22 cellular contexts compared by ENCODE assay signal in the genomic region with DNA sequence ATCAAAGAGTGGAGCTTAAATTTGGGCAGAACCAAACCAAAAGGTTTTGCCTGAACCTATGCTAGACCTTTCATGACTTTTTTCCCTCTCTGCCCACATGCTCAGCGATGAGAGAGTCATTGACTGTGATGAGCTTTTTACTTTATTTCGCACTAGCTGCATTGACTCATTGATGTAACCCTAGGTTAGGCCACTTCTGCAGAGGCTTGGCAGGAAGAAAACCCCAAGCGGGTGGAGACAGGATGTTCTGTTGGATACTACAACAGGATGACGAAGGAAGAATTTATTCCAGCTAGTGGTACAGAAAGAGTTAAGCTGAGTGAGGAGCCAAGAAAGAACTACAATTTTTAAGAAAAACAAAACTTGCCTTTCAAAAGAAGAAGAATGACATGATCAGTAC. TPM values are rescaled to one million over a fixed set of nuclear protein-coding genes. Genes with fewer than 3 reads are reported as not detected.
A peak's percentile ranks its signal among the peaks of the same experiment; 100 is the strongest.
DNase-seq lines count a peak whose midpoint lies in the region; TF ChIP-seq lines count a peak whose summit lies in the region.
"Had no signal": no experiment of that assay in that cellular context is flagged by ENCODE, and none has a peak within 500 bp of the region (broad histone marks: within the 10 kb centered on the region; RNA-seq: fewer than 3 reads in every experiment).

No MANE protein-coding gene starts in this region.

- no peak for TF ChIP-seq POLR2A in stomach (IDR thresholded peaks at IDR 0.05)

- WGBS in stomach, 5 donors: 54 to 78% (median 62%) methylated on average over 4 of the region's 4 CpGs

- intact Hi-C loops in stomach (cut with DNase I; ENCODE audit: low total_unique reads): no loop called here

- H3K4me3 ChIP-seq in HFF-Myc (replicated peaks; ENCODE audit: low read depth, low read length) (no peak overlapping the region), astrocyte of the cerebellum (ENCODE audit: low read depth, low read length) (no peak overlapping the region), stomach (no peak overlapping the region)
- H3K4me3 ChIP-seq: cardiac muscle cell had no signal

- H3K4me1 ChIP-seq in stomach: no peaks in the 10 kb centered on the region
- H3K4me1 ChIP-seq: BE2C had no signal

- DNase-seq in ACHN (peak; percentile 33), HFF-Myc (ENCODE audit: extremely low read depth, low read depth) (peak; percentile 56), astrocyte of the cerebellum (ENCODE audit: low read depth) (peak; percentile 43), glomerular visceral epithelial cell (ENCODE audit: extremely low spot score) (peak; percentile 72), stomach (no peak), NCI-H187 treated with DMSO at 0.1 percent for 48 hours (lab: John Stamatoyannopoulos, UW) (no peak), GM10266 (ENCODE audit: extremely low spot score) (no peak)
- DNase-seq in activated CD4-positive, alpha-beta T cell treated with anti-CD3 and anti-CD28 coated beads, Interleukin-2, amount 50 U/mL, for 4 hours: no peak
- DNase-seq: activated effector memory CD4-positive, alpha-beta T cell treated with Interleukin-2 at 50 U/mL for 16 hours; BE2C; DMS153; effector memory CD8-positive, alpha-beta T cell; immature natural killer cell; NCI-H1092 treated with DMSO at 0.1 percent for 48 hours; nephron progenitor cell; NK-92 treated with Interleukin-12 subunit alpha and Interleukin-12 subunit beta, amount 100 ng/mL, for 24 hours; right cardiac atrium; stimulated activated CD4-positive, alpha-beta T cell treated with anti-CD3 and anti-CD28 coated beads, Interleukin-4, amount 100 ng/mL, for 1 hour; trophoblast cell had no signal

- in situ Hi-C loops in ACHN (cut with HindIII; ENCODE audit: low pct_ligation_motif_present, low pct_unique_long_range_greater_than_20kb, low sequenced_read_pairs): no loop called here
- in situ Hi-C loops in astrocyte of the cerebellum (cut with HindIII; ENCODE audit: low sequenced_read_pairs): no loop called here

- TF ChIP-seq EP300 in stomach (IDR thresholded peaks at IDR 0.05): no peak

- H3K36me3 ChIP-seq in stomach: no peaks in the 10 kb centered on the region
- H3K36me3 ChIP-seq: BE2C, cardiac muscle cell had no signal

- H3K27ac ChIP-seq in stomach: no peak overlapping the region
- H3K27ac ChIP-seq: cardiac muscle cell had no signal

- H3K27me3 ChIP-seq in stomach: peaks cover 0 to 6% (median 0%) of the 10 kb centered on the region in 3 donors
- H3K27me3 ChIP-seq: cardiac muscle cell had no signal

- TF ChIP-seq CTCF in HFF-Myc (IDR thresholded peaks at IDR 0.05; ENCODE audit: low read depth, low read length, missing control alignments) (no peak), astrocyte of the cerebellum (IDR thresholded peaks at IDR 0.05; ENCODE audit: low read depth, low read length, missing control alignments) (no peak), stomach (IDR thresholded peaks at IDR 0.05) (no peak), GM10266 (IDR thresholded peaks at IDR 0.05; ENCODE audit: control insufficient read depth, insufficient read depth, low read depth, missing control alignments) (no peak)

- no peaks in the 10 kb centered on the region for H3K9me3 ChIP-seq in stomach
- H3K9me3 ChIP-seq: BE2C had no signal

RNA-seq across cellular contexts. Expression of gene AGXT2, which starts 18.4 kb away (rescaled TPM):
- under 1 TPM in 1 of 5 donors, not detected in 4; 0.73 TPM for total RNA-seq in stomach
- polyA plus RNA-seq in stomach: not detected
- total RNA-seq: cardiac muscle cell, glomerular endothelial cell, right cardiac atrium had no signal
- polyA plus RNA-seq: cardiac muscle cell, IgD-negative memory B cell, immature natural killer cell, right cardiac atrium had no signal

Comparison
In these comparisons a context has a peak if more than half of its experiments do, and no peak if none do; other contexts are left out.
1. DNase-seq: peak in ACHN (single experiment), HFF-Myc (single experiment), astrocyte of the cerebellum (single experiment) and glomerular visceral epithelial cell (single experiment); none in stomach (single experiment), NCI-H187 treated with DMSO at 0.1 percent for 48 hours (single experiment), GM10266 (single experiment) and activated CD4-positive, alpha-beta T cell treated with anti-CD3 and anti-CD28 coated beads, Interleukin-2, amount 50 U/mL, for 4 hours (0 of 2).